Comparison of ENCODE assay signal across 8 cellular contexts in genomic region chr12:99810718-99811593, GRCh38.
DNase-seq lines count a peak whose midpoint lies in the region; ATAC-seq, FAIRE-seq and TF ChIP-seq lines count a peak whose summit lies in the region.

No MANE protein-coding gene starts in this region.

- H3K4me1 ChIP-seq in HEK293 (ENCODE audit: control insufficient read depth, insufficient read depth, low read length), result peaks cover 6% of the 10 kb centered on the region
- H3K4me1 ChIP-seq in upper lobe of left lung, result no peaks in the 10 kb centered on the region

- peak; percentile 22 for TF ChIP-seq CTCF in HEK293 (tag by site-specific recombination; IDR thresholded peaks at IDR 0.05)
- TF ChIP-seq CTCF in endothelial cell (IDR thresholded peaks at IDR 0.05; ENCODE audit: unreplicated experiment), result peak; percentile 39
- peak in 1 of 6 experiments; percentile 30 for TF ChIP-seq CTCF in upper lobe of left lung (IDR thresholded peaks at IDR 0.05)

- no peaks in the 10 kb centered on the region for H3K27me3 ChIP-seq in upper lobe of left lung

- ATAC-seq in Right ventricle myocardium superior (ENCODE audit: poor library complexity) (no peak), upper lobe of left lung (ENCODE audit: low FRiP score in 2 of 2) (no peak)

- H3K27ac ChIP-seq in HEK293 (ENCODE audit: extremely low read depth, low read depth, low read length), result no peak overlapping the region
- H3K27ac ChIP-seq in upper lobe of left lung, result no peak overlapping the region

- H3K4me3 ChIP-seq in HEK293 (ENCODE audit: low read depth, low read length) (no peak overlapping the region), upper lobe of left lung (no peak overlapping the region)

- peak; percentile 91 for FAIRE-seq in A204.1 (lab: Jason Lieb, UNC)

- no peaks in the 10 kb centered on the region for H3K27me3 Mint-ChIP-seq in endothelial cell (ENCODE audit: unreplicated experiment)
- no peaks in the 10 kb centered on the region for H3K27me3 Mint-ChIP-seq in activated T-cell treated with anti-CD3 and anti-CD28 coated beads, Interleukin-2, amount 50 U/mL, for 24 hours

- H3K4me1 Mint-ChIP-seq in endothelial cell (ENCODE audit: unreplicated experiment), result no peaks in the 10 kb centered on the region
- no peaks in the 10 kb centered on the region for H3K4me1 Mint-ChIP-seq in activated T-cell treated with anti-CD3 and anti-CD28 coated beads, Interleukin-2, amount 50 U/mL, for 24 hours (ENCODE audit: low read depth)

- no peak for TF ChIP-seq POLR2A in upper lobe of left lung (IDR thresholded peaks at IDR 0.05)

- H3K9me3 ChIP-seq in HEK293 (ENCODE audit: control insufficient read depth, insufficient read depth, low read depth, low read length) (no peaks in the 10 kb centered on the region), upper lobe of left lung (no peaks in the 10 kb centered on the region)

- H3K36me3 ChIP-seq in HEK293 (ENCODE audit: control insufficient read depth in 2 of 2, insufficient read depth in 1 of 2, low read length in 2 of 2) (no peaks in the 10 kb centered on the region), upper lobe of left lung (no peaks in the 10 kb centered on the region)

- DNase-seq in NCI-H82 (lab: John Stamatoyannopoulos, UW) (peak; percentile 90), endothelial cell (ENCODE audit: low spot score) (no peak), renal cortical epithelial cell (ENCODE audit: low read depth) (peak; percentile 38), Right ventricle myocardium superior (no peak), upper lobe of left lung (no peak)
- DNase-seq in activated T-cell treated with anti-CD3 and anti-CD28 coated beads, Interleukin-2, amount 50 U/mL, for 24 hours, result no peak

- intact Hi-C loops in Right ventricle myocardium superior (cut with DNase I), result no loop called here

- CTCF ChIA-PET in HEK293 (lab: Yijun Ruan, JAX), result no interaction called here

- no peaks in the 10 kb centered on the region for H3K9me3 Mint-ChIP-seq in endothelial cell (ENCODE audit: unreplicated experiment)
- H3K9me3 Mint-ChIP-seq in activated T-cell treated with anti-CD3 and anti-CD28 coated beads, Interleukin-2, amount 50 U/mL, for 24 hours, result peaks cover under 1% of the 10 kb centered on the region

- H3K36me3 Mint-ChIP-seq in endothelial cell (ENCODE audit: low read depth, unreplicated experiment), result no peaks in the 10 kb centered on the region
- no peaks in the 10 kb centered on the region for H3K36me3 Mint-ChIP-seq in activated T-cell treated with anti-CD3 and anti-CD28 coated beads, Interleukin-2, amount 50 U/mL, for 24 hours (ENCODE audit: low read depth)

- no peak overlapping the region for H3K4me3 Mint-ChIP-seq in endothelial cell (ENCODE audit: unreplicated experiment)
- no peak overlapping the region for H3K4me3 Mint-ChIP-seq in activated T-cell treated with anti-CD3 and anti-CD28 coated beads, Interleukin-2, amount 50 U/mL, for 24 hours

- no peak for TF ChIP-seq EP300 in upper lobe of left lung (IDR thresholded peaks at IDR 0.05)

- POLR2A ChIA-PET in HEK293 (lab: Yijun Ruan, JAX), result no interaction called here

- 22 to 28% methylated on average over 2 of the region's 2 CpGs for WGBS in upper lobe of left lung, 2 donors

- H3K27ac Mint-ChIP-seq in endothelial cell (ENCODE audit: unreplicated experiment), result no peak overlapping the region
- H3K27ac Mint-ChIP-seq in activated T-cell treated with anti-CD3 and anti-CD28 coated beads, Interleukin-2, amount 50 U/mL, for 24 hours, result no peak overlapping the region

TF ChIP-seq in HEK293, 187 proteins besides CTCF, POLR2A, EP300 and RAD21:
- TF ChIP-seq GLI2 (tag by site-specific recombination; IDR thresholded peaks at IDR 0.05; ENCODE audit: borderline replicate concordance, low read depth), result no peak
- TF ChIP-seq, protein P1, sequence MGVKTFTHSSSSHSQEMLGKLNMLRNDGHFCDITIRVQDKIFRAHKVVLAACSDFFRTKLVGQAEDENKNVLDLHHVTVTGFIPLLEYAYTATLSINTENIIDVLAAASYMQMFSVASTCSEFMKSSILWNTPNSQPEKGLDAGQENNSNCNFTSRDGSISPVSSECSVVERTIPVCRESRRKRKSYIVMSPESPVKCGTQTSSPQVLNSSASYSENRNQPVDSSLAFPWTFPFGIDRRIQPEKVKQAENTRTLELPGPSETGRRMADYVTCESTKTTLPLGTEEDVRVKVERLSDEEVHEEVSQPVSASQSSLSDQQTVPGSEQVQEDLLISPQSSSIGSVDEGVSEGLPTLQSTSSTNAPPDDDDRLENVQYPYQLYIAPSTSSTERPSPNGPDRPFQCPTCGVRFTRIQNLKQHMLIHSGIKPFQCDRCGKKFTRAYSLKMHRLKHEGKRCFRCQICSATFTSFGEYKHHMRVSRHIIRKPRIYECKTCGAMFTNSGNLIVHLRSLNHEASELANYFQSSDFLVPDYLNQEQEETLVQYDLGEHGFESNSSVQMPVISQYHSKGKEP (tag by site-specific recombination; IDR thresholded peaks at IDR 0.05), result peak; percentile 83
- 0 out of 2 replicates have a peak, but pooled peaks have one; percentile 5 for TF ChIP-seq ZNF335 (tag by site-specific recombination; conservative IDR thresholded peaks at IDR 0.05)
- TF ChIP-seq, protein P2, sequence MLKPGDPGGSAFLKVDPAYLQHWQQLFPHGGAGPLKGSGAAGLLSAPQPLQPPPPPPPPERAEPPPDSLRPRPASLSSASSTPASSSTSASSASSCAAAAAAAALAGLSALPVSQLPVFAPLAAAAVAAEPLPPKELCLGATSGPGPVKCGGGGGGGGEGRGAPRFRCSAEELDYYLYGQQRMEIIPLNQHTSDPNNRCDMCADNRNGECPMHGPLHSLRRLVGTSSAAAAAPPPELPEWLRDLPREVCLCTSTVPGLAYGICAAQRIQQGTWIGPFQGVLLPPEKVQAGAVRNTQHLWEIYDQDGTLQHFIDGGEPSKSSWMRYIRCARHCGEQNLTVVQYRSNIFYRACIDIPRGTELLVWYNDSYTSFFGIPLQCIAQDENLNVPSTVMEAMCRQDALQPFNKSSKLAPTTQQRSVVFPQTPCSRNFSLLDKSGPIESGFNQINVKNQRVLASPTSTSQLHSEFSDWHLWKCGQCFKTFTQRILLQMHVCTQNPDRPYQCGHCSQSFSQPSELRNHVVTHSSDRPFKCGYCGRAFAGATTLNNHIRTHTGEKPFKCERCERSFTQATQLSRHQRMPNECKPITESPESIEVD (tag by site-specific recombination; IDR thresholded peaks at IDR 0.05), result peak; percentile 53
- TF ChIP-seq, protein P3, sequence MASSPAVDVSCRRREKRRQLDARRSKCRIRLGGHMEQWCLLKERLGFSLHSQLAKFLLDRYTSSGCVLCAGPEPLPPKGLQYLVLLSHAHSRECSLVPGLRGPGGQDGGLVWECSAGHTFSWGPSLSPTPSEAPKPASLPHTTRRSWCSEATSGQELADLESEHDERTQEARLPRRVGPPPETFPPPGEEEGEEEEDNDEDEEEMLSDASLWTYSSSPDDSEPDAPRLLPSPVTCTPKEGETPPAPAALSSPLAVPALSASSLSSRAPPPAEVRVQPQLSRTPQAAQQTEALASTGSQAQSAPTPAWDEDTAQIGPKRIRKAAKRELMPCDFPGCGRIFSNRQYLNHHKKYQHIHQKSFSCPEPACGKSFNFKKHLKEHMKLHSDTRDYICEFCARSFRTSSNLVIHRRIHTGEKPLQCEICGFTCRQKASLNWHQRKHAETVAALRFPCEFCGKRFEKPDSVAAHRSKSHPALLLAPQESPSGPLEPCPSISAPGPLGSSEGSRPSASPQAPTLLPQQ (tag by site-specific recombination; IDR thresholded peaks at IDR 0.05), result no peak
- TF ChIP-seq ZNF169 (tag by site-specific recombination; IDR thresholded peaks at IDR 0.05), result no peak
- TF ChIP-seq ZNF654 (tag by site-specific recombination; IDR thresholded peaks at IDR 0.05; ENCODE audit: low read depth), result peak; percentile 52
- no peak for TF ChIP-seq ZNF175 (tag by site-specific recombination; IDR thresholded peaks at IDR 0.05)
- TF ChIP-seq SP7 (tag by site-specific recombination; IDR thresholded peaks at IDR 0.05), result no peak
- TF ChIP-seq, protein P4, sequence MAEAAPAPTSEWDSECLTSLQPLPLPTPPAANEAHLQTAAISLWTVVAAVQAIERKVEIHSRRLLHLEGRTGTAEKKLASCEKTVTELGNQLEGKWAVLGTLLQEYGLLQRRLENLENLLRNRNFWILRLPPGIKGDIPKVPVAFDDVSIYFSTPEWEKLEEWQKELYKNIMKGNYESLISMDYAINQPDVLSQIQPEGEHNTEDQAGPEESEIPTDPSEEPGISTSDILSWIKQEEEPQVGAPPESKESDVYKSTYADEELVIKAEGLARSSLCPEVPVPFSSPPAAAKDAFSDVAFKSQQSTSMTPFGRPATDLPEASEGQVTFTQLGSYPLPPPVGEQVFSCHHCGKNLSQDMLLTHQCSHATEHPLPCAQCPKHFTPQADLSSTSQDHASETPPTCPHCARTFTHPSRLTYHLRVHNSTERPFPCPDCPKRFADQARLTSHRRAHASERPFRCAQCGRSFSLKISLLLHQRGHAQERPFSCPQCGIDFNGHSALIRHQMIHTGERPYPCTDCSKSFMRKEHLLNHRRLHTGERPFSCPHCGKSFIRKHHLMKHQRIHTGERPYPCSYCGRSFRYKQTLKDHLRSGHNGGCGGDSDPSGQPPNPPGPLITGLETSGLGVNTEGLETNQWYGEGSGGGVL (tag by site-specific recombination; IDR thresholded peaks at IDR 0.05), result no peak
- TF ChIP-seq KLF8 (tag by site-specific recombination; IDR thresholded peaks at IDR 0.05), result no peak
TF ChIP-seq in HEK293: peak in this region for 4.

Comparison
In these comparisons a context has a peak if more than half of its experiments do, and no peak if none do; other contexts are left out.
1. DNase-seq: peak in NCI-H82 (single experiment) and renal cortical epithelial cell (single experiment); none in endothelial cell (single experiment), activated T-cell treated with anti-CD3 and anti-CD28 coated beads, Interleukin-2, amount 50 U/mL, for 24 hours (single experiment), Right ventricle myocardium superior (single experiment) and upper lobe of left lung (0 of 2).